Comparison of ENCODE assay signal across 8 cellular contexts in genomic region chr4:101348367-101348827, GRCh38. TPM values are rescaled to one million over a fixed set of nuclear protein-coding genes. Genes with fewer than 3 reads are reported as not detected.
A peak's percentile ranks its signal among the peaks of the same experiment; 100 is the strongest.
DNase-seq lines count a peak whose midpoint lies in the region; ATAC-seq lines count a peak whose summit lies in the region.

No MANE protein-coding gene starts in this region.

- peak overlapping the region; percentile 87 for H3K4me3 ChIP-seq in BLaER1
- peak overlapping the region; percentile 70 to 90 (median 86) for H3K4me3 ChIP-seq in skin epidermis

- H3K27me3 ChIP-seq in BLaER1, result no peaks in the 10 kb centered on the region

- peak overlapping the region; percentile 98 for H3K4me2 ChIP-seq in BLaER1

- peaks cover 39% of the 10 kb centered on the region for H3K4me1 ChIP-seq in BLaER1

- peaks cover 23% of the 10 kb centered on the region for H3K4me1 Mint-ChIP-seq in activated naive CD8-positive, alpha-beta T cell treated with anti-CD3 and anti-CD28 coated beads for 36 hours

- ATAC-seq in HG03025 (IDR thresholded peaks at IDR 0.05; ENCODE audit: low FRiP score, unreplicated experiment) (peak; percentile 9), HG03342 (IDR thresholded peaks at IDR 0.05; ENCODE audit: unreplicated experiment) (no peak)

- H3K27ac Mint-ChIP-seq in activated naive CD8-positive, alpha-beta T cell treated with anti-CD3 and anti-CD28 coated beads for 36 hours, result peak overlapping the region; percentile 85

- H3K36me3 Mint-ChIP-seq in activated naive CD8-positive, alpha-beta T cell treated with anti-CD3 and anti-CD28 coated beads for 36 hours, result no peaks in the 10 kb centered on the region

- H3K9me3 ChIP-seq in BLaER1, result no peaks in the 10 kb centered on the region

- H3K4me3 Mint-ChIP-seq in activated naive CD8-positive, alpha-beta T cell treated with anti-CD3 and anti-CD28 coated beads for 36 hours, result peak overlapping the region; percentile 93

- peak overlapping the region; percentile 86 for H3K9ac ChIP-seq in BLaER1

- no peaks in the 10 kb centered on the region for H3K9me3 Mint-ChIP-seq in activated naive CD8-positive, alpha-beta T cell treated with anti-CD3 and anti-CD28 coated beads for 36 hours

- peaks cover 23% of the 10 kb centered on the region for H4K20me1 ChIP-seq in BLaER1

- H3K27ac ChIP-seq in BLaER1, result peak overlapping the region; percentile 81
- peak overlapping the region; percentile 51 to 97 (median 92) for H3K27ac ChIP-seq in skin epidermis

- no peak for DNase-seq in activated naive CD8-positive, alpha-beta T cell treated with anti-CD3 and anti-CD28 coated beads for 36 hours
- DNase-seq in hepatic stellate cell (ENCODE audit: low spot score) (peak; percentile 31), glomerular visceral epithelial cell (ENCODE audit: extremely low spot score) (no peak), hippocampal formation (lab: John Stamatoyannopoulos, UW) (no peak)

- no peaks in the 10 kb centered on the region for H3K36me3 ChIP-seq in BLaER1

- H3K27me3 Mint-ChIP-seq in activated naive CD8-positive, alpha-beta T cell treated with anti-CD3 and anti-CD28 coated beads for 36 hours, result peaks cover 35% of the 10 kb centered on the region

RNA-seq across cellular contexts. Expression of gene PPP3CA, which starts 1.1 kb away (rescaled TPM):
- total RNA-seq in activated naive CD8-positive, alpha-beta T cell treated with anti-CD3 and anti-CD28 coated beads for 36 hours, result 10 to 100 TPM; 14.5 to 16.4 TPM
